ENCODE assay signal across 8 cellular contexts in the genomic region with DNA sequence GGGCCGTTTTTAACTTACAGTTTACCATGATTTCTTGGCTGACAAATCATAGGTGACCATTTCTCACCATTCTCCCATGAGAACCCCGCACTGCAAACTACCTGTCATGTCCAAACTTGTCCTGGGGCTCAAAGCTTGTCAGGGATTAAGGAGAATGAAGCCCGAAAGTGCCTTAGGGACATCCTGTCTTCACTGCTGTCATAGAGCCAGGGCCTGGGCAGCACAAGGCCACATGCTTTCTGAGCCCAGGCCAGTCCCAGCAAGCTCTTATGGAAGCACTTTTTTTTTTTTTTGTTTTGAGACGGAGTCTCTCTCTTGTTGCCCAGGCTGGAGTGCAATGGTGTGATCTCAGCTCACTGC. TPM values are rescaled to one million over a fixed set of nuclear protein-coding genes. Genes with fewer than 3 reads are reported as not detected.
A peak's percentile ranks its signal among the peaks of the same experiment; 100 is the strongest.
DNase-seq lines count a peak whose midpoint lies in the region; ATAC-seq and TF ChIP-seq lines count a peak whose summit lies in the region.

No MANE protein-coding gene starts in this region.

- H3K27ac ChIP-seq in tibial artery (peak overlapping the region; percentile 52 to 55), PC-3 (ENCODE audit: low read length) (no peak overlapping the region)

- no peaks in the 10 kb centered on the region for H4K20me1 ChIP-seq in PC-3 (ENCODE audit: low read length)

- H3K36me3 Mint-ChIP-seq in activated naive CD4-positive, alpha-beta T cell treated with anti-CD3 and anti-CD28 coated beads, Interleukin-2, amount 10 ng/mL, durations not matched to agents 7 days and 5 days, result peaks cover 70% of the 10 kb centered on the region
- peaks cover 21% of the 10 kb centered on the region for H3K36me3 Mint-ChIP-seq in activated naive CD8-positive, alpha-beta T cell treated with anti-CD3 and anti-CD28 coated beads for 36 hours
- peaks cover 0 to 9% (median 7%) of the 10 kb centered on the region in 3 donors for H3K36me3 Mint-ChIP-seq in immature natural killer cell

- H2AFZ ChIP-seq in PC-3 (ENCODE audit: low read length), result no peak overlapping the region

- DNase-seq in activated naive CD4-positive, alpha-beta T cell treated with anti-CD3 and anti-CD28 coated beads, Interleukin-2, amount 10 ng/mL, durations not matched to agents 7 days and 5 days, result no peak
- DNase-seq in activated naive CD4-positive, alpha-beta T cell treated with anti-CD3 and anti-CD28 coated beads, Interleukin-2, amount 50 U/mL, for 16 hours, result no peak
- no peak for DNase-seq in activated naive CD8-positive, alpha-beta T cell treated with anti-CD3 and anti-CD28 coated beads for 36 hours
- DNase-seq in immature natural killer cell (no peak), tibial artery (peak in 1 of 2 donors; percentile 68), PC-3 (no peak)

- H3F3A ChIP-seq in PC-3 (ENCODE audit: low read length, unreplicated experiment), result no peaks in the 10 kb centered on the region

- H3K36me3 ChIP-seq in tibial artery, result peaks cover 0 to 7% (median 7%) of the 10 kb centered on the region in 3 donors
- no peaks in the 10 kb centered on the region for H3K36me3 ChIP-seq in PC-3 (ENCODE audit: low read depth, low read length)

- H3K79me2 ChIP-seq in PC-3 (ENCODE audit: low read length), result 0 out of 2 replicates have a peak, but pooled peaks cover 9% of the 10 kb centered on the region

- no peak overlapping the region for H3K4me3 ChIP-seq in tibial artery
- H3K4me3 ChIP-seq in PC-3 (ENCODE audit: low read length), result no peak overlapping the region

- CTCF ChIA-PET in activated naive CD4-positive, alpha-beta T cell treated with anti-CD3 and anti-CD28 coated beads, Interleukin-2, amount 10 ng/mL, durations not matched to agents 7 days and 5 days (lab: Charles Lee), result interaction anchor here (7.2 kb wide), 1 partner anchor 59 kb away, joined by 51 read pairs; no protein-coding TSS in a partner anchor
- CTCF ChIA-PET in PC-3 (lab: Charles Lee), result no interaction called here

- peak overlapping the region; percentile 83 for H3K27ac Mint-ChIP-seq in activated naive CD4-positive, alpha-beta T cell treated with anti-CD3 and anti-CD28 coated beads, Interleukin-2, amount 10 ng/mL, durations not matched to agents 7 days and 5 days
- H3K27ac Mint-ChIP-seq in activated naive CD8-positive, alpha-beta T cell treated with anti-CD3 and anti-CD28 coated beads for 36 hours, result peak overlapping the region; percentile 79
- peak overlapping the region; percentile 38 to 92 (median 88) for H3K27ac Mint-ChIP-seq in immature natural killer cell

- BruUV-seq in PC-3 (replicated peaks; lab: Mats Ljungman, UMichigan), result no TSS peak

- no peaks in the 10 kb centered on the region for H3K27me3 Mint-ChIP-seq in activated naive CD4-positive, alpha-beta T cell treated with anti-CD3 and anti-CD28 coated beads, Interleukin-2, amount 10 ng/mL, durations not matched to agents 7 days and 5 days
- H3K27me3 Mint-ChIP-seq in activated naive CD8-positive, alpha-beta T cell treated with anti-CD3 and anti-CD28 coated beads for 36 hours, result no peaks in the 10 kb centered on the region
- H3K27me3 Mint-ChIP-seq in immature natural killer cell (ENCODE audit: low read depth in 3 of 3), result peaks cover 1 to 3% (median 2%) of the 10 kb centered on the region in 3 donors

- H3K9me2 ChIP-seq in PC-3 (replicated peaks; ENCODE audit: low read length), result no peaks in the 10 kb centered on the region

- no peaks in the 10 kb centered on the region for H3K9me3 ChIP-seq in tibial artery
- no peaks in the 10 kb centered on the region for H3K9me3 ChIP-seq in PC-3 (ENCODE audit: low read length)

- TF ChIP-seq CTCF in tibial artery (IDR thresholded peaks at IDR 0.05) (no peak), PC-3 (conservative IDR thresholded peaks at IDR 0.05; ENCODE audit: low read depth, low read length) (no peak)

- H3K4me1 ChIP-seq in tibial artery (peaks cover 0 to 20% (median 15%) of the 10 kb centered on the region in 4 donors), PC-3 (ENCODE audit: insufficient read depth, low read length) (no peaks in the 10 kb centered on the region)

- no peak overlapping the region for H3K9ac ChIP-seq in PC-3 (ENCODE audit: low read length)

- H3K4me1 Mint-ChIP-seq in activated naive CD4-positive, alpha-beta T cell treated with anti-CD3 and anti-CD28 coated beads, Interleukin-2, amount 10 ng/mL, durations not matched to agents 7 days and 5 days, result peaks cover 86% of the 10 kb centered on the region
- H3K4me1 Mint-ChIP-seq in activated naive CD8-positive, alpha-beta T cell treated with anti-CD3 and anti-CD28 coated beads for 36 hours, result peaks cover 71% of the 10 kb centered on the region
- peaks cover 86 to 88% of the 10 kb centered on the region in 2 donors for H3K4me1 Mint-ChIP-seq in immature natural killer cell

- intact Hi-C loops in tibial artery (cut with DNase I; ENCODE audit: low total_unique reads), result no loop called here
- intact Hi-C loops in PC-3 (cut with micrococcal nuclease), result no loop called here

- ATAC-seq in PC-3 (no peak), HG02623 (IDR thresholded peaks at IDR 0.05; ENCODE audit: unreplicated experiment) (no peak), HG02852 (IDR thresholded peaks at IDR 0.05; ENCODE audit: unreplicated experiment) (no peak)

- H3K9me3 Mint-ChIP-seq in activated naive CD4-positive, alpha-beta T cell treated with anti-CD3 and anti-CD28 coated beads, Interleukin-2, amount 10 ng/mL, durations not matched to agents 7 days and 5 days, result no peaks in the 10 kb centered on the region
- no peaks in the 10 kb centered on the region for H3K9me3 Mint-ChIP-seq in activated naive CD8-positive, alpha-beta T cell treated with anti-CD3 and anti-CD28 coated beads for 36 hours
- no peaks in the 10 kb centered on the region for H3K9me3 Mint-ChIP-seq in immature natural killer cell

- peak overlapping the region; percentile 43 for H3K4me3 Mint-ChIP-seq in activated naive CD4-positive, alpha-beta T cell treated with anti-CD3 and anti-CD28 coated beads, Interleukin-2, amount 10 ng/mL, durations not matched to agents 7 days and 5 days
- no peak overlapping the region for H3K4me3 Mint-ChIP-seq in activated naive CD8-positive, alpha-beta T cell treated with anti-CD3 and anti-CD28 coated beads for 36 hours
- peak overlapping the region; percentile 21 to 78 (median 65) for H3K4me3 Mint-ChIP-seq in immature natural killer cell

- H3K27me3 ChIP-seq in tibial artery (no peaks in the 10 kb centered on the region), PC-3 (ENCODE audit: low read length) (no peaks in the 10 kb centered on the region)

- POLR2A ChIA-PET in PC-3 (lab: Charles Lee; ENCODE audit: unreplicated experiment), result interaction anchor here (0.6 kb wide), 1 partner anchor 29 kb away, joined by 5 read pairs; no protein-coding TSS in a partner anchor

- no peak overlapping the region for H3K4me2 ChIP-seq in PC-3 (ENCODE audit: low read length)

RNA-seq across cellular contexts. Expression of gene CCM2, which starts 33.9 kb away (rescaled TPM):
- 10 to 100 TPM; 50.8 to 51.6 TPM for total RNA-seq in activated naive CD8-positive, alpha-beta T cell treated with anti-CD3 and anti-CD28 coated beads for 36 hours
- 100 to 1,000 TPM in 2 of 3 donors, 10 to 100 TPM in 1; 60.4 to 120 (median 103) TPM for polyA plus RNA-seq in immature natural killer cell
- total RNA-seq in PC-3 (2014; rRNA removed), result 56.6 and 61.5 TPM in 2 replicates

RNA-seq across cellular contexts. Expression of gene NACAD, which starts 54.9 kb away (rescaled TPM):
- under 1 TPM; 0.35 to 0.50 TPM for total RNA-seq in activated naive CD8-positive, alpha-beta T cell treated with anti-CD3 and anti-CD28 coated beads for 36 hours
- polyA plus RNA-seq in immature natural killer cell, result under 1 TPM in 2 of 3 donors, not detected in 1; 0.26 to 0.65 TPM
- 0.12 and 0.26 TPM in 2 replicates for total RNA-seq in PC-3 (2014; rRNA removed)

RNA-seq across cellular contexts. Expression of gene MYO1G, which starts 55.1 kb away (rescaled TPM):
- total RNA-seq in activated naive CD8-positive, alpha-beta T cell treated with anti-CD3 and anti-CD28 coated beads for 36 hours, result 100 to 1,000 TPM; 302 to 306 TPM
- polyA plus RNA-seq in immature natural killer cell, result 100 to 1,000 TPM; 139 to 261 (median 139) TPM
- total RNA-seq in PC-3 (2014; rRNA removed), result 0.11 and 0.17 TPM in 2 replicates

Comparison
In these comparisons a context has a peak if more than half of its experiments do, and no peak if none do; other contexts are left out.
1. RNA of gene MYO1G, which starts 55.1 kb away (total RNA-seq): 302 to 306 TPM in activated naive CD8-positive, alpha-beta T cell treated with anti-CD3 and anti-CD28 coated beads for 36 hours; 0.11 to 0.17 TPM in PC-3; every median in the first group is over 100 times any median in the second.
2. Peak in every context shown above with its lines, with median percentiles within 50 percentile points of each other: H3K27ac Mint-ChIP-seq.